10 cellular contexts compared by ENCODE assay signal in genomic region chr19:32676895-32677359, GRCh38. TPM values are rescaled to one million over a fixed set of nuclear protein-coding genes. Genes with fewer than 3 reads are reported as not detected.
A peak's percentile ranks its signal among the peaks of the same experiment; 100 is the strongest.
DNase-seq lines count a peak whose midpoint lies in the region; ATAC-seq and TF ChIP-seq lines count a peak whose summit lies in the region.
"Had no signal": no experiment of that assay in that cellular context is flagged by ENCODE, and none has a peak within 500 bp of the region (broad histone marks: within the 10 kb centered on the region; RNA-seq: fewer than 3 reads in every experiment).

No MANE protein-coding gene starts in this region.

- H3K4me3 Mint-ChIP-seq in CD8-positive, alpha-beta T cell: peak overlapping the region; percentile 70

- CTCF ChIA-PET in CD8-positive, alpha-beta T cell (lab: Charles Lee): interaction anchor here (1.1 to 1.5 kb wide), 6 partner anchors 15 to 81 kb away, joined by 3 to 5 read pairs (median 3); partner anchors contain the start of gene NUDT19

- peaks cover 6% of the 10 kb centered on the region for H3K36me3 Mint-ChIP-seq in CD8-positive, alpha-beta T cell

- no peaks in the 10 kb centered on the region for H3K9me3 Mint-ChIP-seq in CD8-positive, alpha-beta T cell

- no peak for DNase-seq in CD8-positive, alpha-beta T cell
- DNase-seq in GM10266 (ENCODE audit: extremely low spot score) (no peak), hepatic stellate cell (ENCODE audit: low spot score) (no peak), uterus (no peak)
- DNase-seq: activated CD4-positive, alpha-beta T cell treated with anti-CD3 and anti-CD28 coated beads for 4 hours; NCI-H226; SHP77 had no signal

- intact Hi-C loops in CD8-positive, alpha-beta T cell (cut with DNase I, micrococcal nuclease): loop anchor here (5.0 to 10.0 kb wide), 6 partner anchors 80 to 700 kb away; partner anchors contain the start of genes ZNF507 (in 2 of the 2), DPY19L3 (in 1 of the 2) and GPATCH1 (in 1 of the 2)
- intact Hi-C loops in uterus (cut with DNase I; ENCODE audit: low total_unique reads): no loop called here

- no peaks in the 10 kb centered on the region for H3K9me3 ChIP-seq in CD8-positive, alpha-beta T cell (ENCODE audit: low read length)
- no peaks in the 10 kb centered on the region for H3K9me3 ChIP-seq in HUES48 (ENCODE audit: control insufficient read depth, insufficient read depth, low read length)
- no peaks in the 10 kb centered on the region for H3K9me3 ChIP-seq in esophagus (ENCODE audit: control insufficient read depth in 2 of 2, insufficient read depth in 1 of 2, low read depth in 1 of 2, low read length in 1 of 2)
- H3K9me3 ChIP-seq in neutrophil: no peaks in the 10 kb centered on the region
- no peaks in the 10 kb centered on the region for H3K9me3 ChIP-seq in uterus

- H3K27me3 ChIP-seq in CD8-positive, alpha-beta T cell (ENCODE audit: insufficient read depth, low read length): peaks cover 6% of the 10 kb centered on the region
- H3K27me3 ChIP-seq in HUES48 (ENCODE audit: control insufficient read depth, insufficient read depth, low read length) (peaks cover 29% of the 10 kb centered on the region), esophagus (ENCODE audit: control insufficient read depth in 1 of 2, insufficient read depth in 2 of 2, low read length in 2 of 2) (no peaks in the 10 kb centered on the region), neutrophil (peaks cover 54% of the 10 kb centered on the region), uterus (peaks cover 0 to 13% of the 10 kb centered on the region in 2 donors)

- 28 to 34% methylated on average over 33 of the region's 33 CpGs for WGBS in esophagus, 2 donors

- H3K27ac ChIP-seq in CD8-positive, alpha-beta T cell (ENCODE audit: low read depth, low read length): no peak overlapping the region
- H3K27ac ChIP-seq in HUES48 (ENCODE audit: low read depth, low read length): no peak overlapping the region
- H3K27ac ChIP-seq in esophagus (ENCODE audit: low read depth in 2 of 2, low read length in 1 of 2): no peak overlapping the region
- H3K27ac ChIP-seq in neutrophil: no peak overlapping the region
- H3K27ac ChIP-seq in uterus: no peak overlapping the region

- H3K27me3 Mint-ChIP-seq in CD8-positive, alpha-beta T cell (ENCODE audit: low read depth): peaks cover 11% of the 10 kb centered on the region

- peaks cover 27% of the 10 kb centered on the region for H3K4me1 ChIP-seq in CD8-positive, alpha-beta T cell (ENCODE audit: insufficient read depth, low read length)
- H3K4me1 ChIP-seq in HUES48 (ENCODE audit: control insufficient read depth, insufficient read depth, low read length) (peaks cover 15% of the 10 kb centered on the region), esophagus (ENCODE audit: control insufficient read depth in 2 of 2, insufficient read depth in 2 of 2, low read length in 1 of 2) (peaks cover 8 to 25% of the 10 kb centered on the region in 2 donors), neutrophil (ENCODE audit: control insufficient read depth in 1 of 2, insufficient read depth in 1 of 2, low read depth in 1 of 2, low read length in 1 of 2) (peaks cover 40 to 48% of the 10 kb centered on the region in 2 experiments), uterus (peaks cover 0 to 3% of the 10 kb centered on the region in 2 donors)

- no peaks in the 10 kb centered on the region for H3K36me3 ChIP-seq in CD8-positive, alpha-beta T cell (ENCODE audit: insufficient read depth, low read length)
- no peaks in the 10 kb centered on the region for H3K36me3 ChIP-seq in HUES48 (ENCODE audit: control insufficient read depth, insufficient read depth, low read length)
- H3K36me3 ChIP-seq in esophagus (ENCODE audit: control insufficient read depth in 2 of 2, insufficient read depth in 2 of 2, low read length in 1 of 2): no peaks in the 10 kb centered on the region
- H3K36me3 ChIP-seq in neutrophil: peaks cover 4% of the 10 kb centered on the region
- H3K36me3 ChIP-seq in uterus: no peaks in the 10 kb centered on the region

- H3K4me3 ChIP-seq in CD8-positive, alpha-beta T cell (ENCODE audit: low read depth, low read length): no peak overlapping the region
- H3K4me3 ChIP-seq in HUES48 (ENCODE audit: low read depth, low read length): peak overlapping the region; percentile 73; the same call in 1 of the 2 replicates
- H3K4me3 ChIP-seq in esophagus (ENCODE audit: low read depth in 1 of 2, low read length in 2 of 2): peak overlapping the region; percentile 47 to 55
- H3K4me3 ChIP-seq in neutrophil (ENCODE audit: low read depth in 1 of 2, low read length in 1 of 2): peak overlapping the region; percentile 73 to 94
- no peak overlapping the region for H3K4me3 ChIP-seq in uterus

- POLR2A ChIA-PET in CD8-positive, alpha-beta T cell (lab: Charles Lee): interaction anchor here (0.9 to 3.9 kb wide), 2 partner anchors 15 to 24 kb away, joined by 3 to 25 read pairs; partner anchors contain the start of gene NUDT19

- ATAC-seq in CD8-positive, alpha-beta T cell: no peak

- no peak overlapping the region for H3K27ac Mint-ChIP-seq in CD8-positive, alpha-beta T cell

- H3K9ac ChIP-seq in HUES48 (ENCODE audit: low read depth, low read length): no peak overlapping the region

- TF ChIP-seq POLR2A in uterus (IDR thresholded peaks at IDR 0.05): no peak

- TF ChIP-seq CTCF in CD8-positive, alpha-beta T cell (IDR thresholded peaks at IDR 0.05): no peak
- no peak for TF ChIP-seq CTCF in neutrophil (IDR thresholded peaks at IDR 0.05)
- no peak for TF ChIP-seq CTCF in GM10266 (IDR thresholded peaks at IDR 0.05; ENCODE audit: control insufficient read depth, insufficient read depth, low read depth, missing control alignments)
- no peak for TF ChIP-seq CTCF in uterus (IDR thresholded peaks at IDR 0.05)

- H3K4me1 Mint-ChIP-seq in CD8-positive, alpha-beta T cell (ENCODE audit: low read depth): peaks cover 32% of the 10 kb centered on the region

RNA-seq across cellular contexts. Expression of gene RGS9BP, which starts 1.3 kb away (rescaled TPM):
- under 1 TPM; 0.16 to 0.31 TPM for total RNA-seq in CD8-positive, alpha-beta T cell
- under 1 TPM; 0.12 to 0.37 TPM for polyA plus RNA-seq in esophagus
- total RNA-seq in uterus: under 1 TPM in 2 of 4 donors, not detected in 2; 0.29 to 0.62 TPM

RNA-seq across cellular contexts. Expression of gene ANKRD27, which starts 1.9 kb away (rescaled TPM):
- 10 to 100 TPM; 15.2 to 16.0 TPM for total RNA-seq in CD8-positive, alpha-beta T cell
- 10 to 100 TPM in 1 of 2 donors, 1 to 10 TPM in 1; 8.5 to 10.9 TPM for polyA plus RNA-seq in esophagus
- total RNA-seq in uterus: 10 to 100 TPM in 3 of 4 donors, 1 to 10 TPM in 1; 1.8 to 36.2 (median 22.7) TPM

RNA-seq across cellular contexts. Expression of gene NUDT19, which starts 14.7 kb away (rescaled TPM):
- total RNA-seq in CD8-positive, alpha-beta T cell: 10 to 100 TPM; 15.3 to 18.0 TPM
- 1 to 10 TPM; 8.5 to 8.6 TPM for polyA plus RNA-seq in esophagus
- 1 to 10 TPM in 3 of 4 donors, not detected in 1; 1.3 to 8.4 (median 5.9) TPM for total RNA-seq in uterus

RNA-seq across cellular contexts. Expression of gene TDRD12, which starts 42.6 kb away (rescaled TPM):
- total RNA-seq in CD8-positive, alpha-beta T cell: under 1 TPM; 0.14 to 0.22 TPM
- under 1 TPM; 0.04 to 0.06 TPM for polyA plus RNA-seq in esophagus
- total RNA-seq in uterus: 1 to 10 TPM in 2 of 4 donors, not detected in 2; 2.0 to 5.7 TPM

Comparison
In these comparisons a context has a peak if more than half of its experiments do, and no peak if none do; other contexts are left out.
1. H3K4me3 ChIP-seq: peak in HUES48 (single experiment), esophagus (2 of 2) and neutrophil (2 of 2); none in CD8-positive, alpha-beta T cell (single experiment) and uterus (0 of 2).